ENCODE assay signal across 1 cellular context in the genomic region with DNA sequence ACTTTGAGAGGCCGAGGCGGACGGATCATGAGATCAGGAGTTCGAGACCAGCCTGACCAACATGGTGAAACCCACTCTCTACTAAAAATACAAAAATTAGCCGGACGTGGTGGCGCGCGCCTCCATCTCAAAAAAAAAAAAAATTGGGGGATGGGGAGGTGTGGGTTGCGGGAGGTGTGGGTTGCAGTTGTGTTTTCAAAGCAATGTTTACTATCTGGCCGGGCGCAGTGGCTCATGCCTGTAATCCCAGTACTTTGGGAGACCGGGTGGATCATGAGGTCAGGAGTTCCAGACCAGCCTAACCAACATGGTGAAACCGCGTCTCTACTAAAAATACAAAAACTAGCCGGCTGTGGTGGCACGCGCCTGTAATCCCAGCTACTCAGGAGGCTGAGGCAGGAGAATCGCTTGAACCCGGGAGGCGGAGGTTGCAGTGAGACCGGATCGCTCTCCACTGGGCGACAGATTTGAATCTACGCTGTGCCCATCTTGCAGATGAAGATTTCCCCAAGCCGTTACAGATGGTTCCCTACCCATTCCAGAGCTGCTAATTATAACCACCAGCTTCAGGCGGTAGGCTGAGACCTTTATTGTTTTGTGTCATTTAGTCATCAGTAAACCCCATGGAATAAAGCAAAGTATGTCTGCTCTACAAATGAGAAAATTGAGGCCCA.
TF ChIP-seq lines count a peak whose summit lies in the region.
"Not testable (repeated sequence)": the region's sequence is repeated elsewhere in the genome, so short reads cannot be mapped to it uniquely, and the experiment has no call there.

No MANE protein-coding gene starts in this region.

TF ChIP-seq in K562, 482 proteins besides CTCF, POLR2A, EP300 and RAD21 (continues in another document):
- TF ChIP-seq ZNF24 (IDR thresholded peaks at IDR 0.05) (0 out of 2 replicates have a peak, but pooled peaks have one; percentile 2), RAD51 (IDR thresholded peaks at IDR 0.05; ENCODE audit: borderline replicate concordance, low read depth) (0 out of 2 replicates have a peak, but pooled peaks have one; percentile 18), TCF7 (IDR thresholded peaks at IDR 0.05; ENCODE audit: borderline replicate concordance) (0 out of 2 replicates have a peak, but pooled peaks have one; percentile 8), EGR1 (conservative IDR thresholded peaks at IDR 0.05) (peak; percentile 28; the same call in 1 of the 2 replicates), TEAD1 (CRISPR knock-in tag; IDR thresholded peaks at IDR 0.05) (0 out of 4 replicates have a peak, but pooled peaks of 1 of the 2 experiments have one; percentile 43), BCOR (IDR thresholded peaks at IDR 0.05) (peak; percentile 31; the same call in 1 of the 2 replicates), KDM1A (IDR thresholded peaks at IDR 0.05) (0 out of 4 replicates have a peak, but pooled peaks of 1 of the 2 experiments have one; percentile 22), SMAD4 (CRISPR knock-in tag; conservative IDR thresholded peaks at IDR 0.05) (0 out of 2 replicates have a peak, but pooled peaks have one; percentile 25), SMARCA4 (IDR thresholded peaks at IDR 0.05) (0 out of 2 replicates have a peak, but pooled peaks have one; percentile 30), SMARCE1 (IDR thresholded peaks at IDR 0.05) (peak; percentile 40; the same call in 1 of the 2 replicates), MTA1 (IDR thresholded peaks at IDR 0.05; ENCODE audit: borderline replicate concordance) (0 out of 2 replicates have a peak, but pooled peaks have one; percentile 44), NRF1 (conservative IDR thresholded peaks at IDR 0.05 in 1 of 2, IDR thresholded peaks at IDR 0.05 in 1 of 2) (peak in 1 of 2 experiments; percentile 29; a peak in 2 of 4 replicates), L3MBTL2 (IDR thresholded peaks at IDR 0.05) (0 out of 2 replicates have a peak, but pooled peaks have one; percentile 5), CBX1 (IDR thresholded peaks at IDR 0.05; ENCODE audit: low read depth) (peak; percentile 74; the same call in 1 of the 2 replicates)
- TF ChIP-seq, protein P1, sequence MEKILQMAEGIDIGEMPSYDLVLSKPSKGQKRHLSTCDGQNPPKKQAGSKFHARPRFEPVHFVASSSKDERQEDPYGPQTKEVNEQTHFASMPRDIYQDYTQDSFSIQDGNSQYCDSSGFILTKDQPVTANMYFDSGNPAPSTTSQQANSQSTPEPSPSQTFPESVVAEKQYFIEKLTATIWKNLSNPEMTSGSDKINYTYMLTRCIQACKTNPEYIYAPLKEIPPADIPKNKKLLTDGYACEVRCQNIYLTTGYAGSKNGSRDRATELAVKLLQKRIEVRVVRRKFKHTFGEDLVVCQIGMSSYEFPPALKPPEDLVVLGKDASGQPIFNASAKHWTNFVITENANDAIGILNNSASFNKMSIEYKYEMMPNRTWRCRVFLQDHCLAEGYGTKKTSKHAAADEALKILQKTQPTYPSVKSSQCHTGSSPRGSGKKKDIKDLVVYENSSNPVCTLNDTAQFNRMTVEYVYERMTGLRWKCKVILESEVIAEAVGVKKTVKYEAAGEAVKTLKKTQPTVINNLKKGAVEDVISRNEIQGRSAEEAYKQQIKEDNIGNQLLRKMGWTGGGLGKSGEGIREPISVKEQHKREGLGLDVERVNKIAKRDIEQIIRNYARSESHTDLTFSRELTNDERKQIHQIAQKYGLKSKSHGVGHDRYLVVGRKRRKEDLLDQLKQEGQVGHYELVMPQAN (IDR thresholded peaks at IDR 0.05; ENCODE audit: borderline replicate concordance): peak; percentile 58; the same call in 1 of the 2 replicates
- TF ChIP-seq, protein P2, sequence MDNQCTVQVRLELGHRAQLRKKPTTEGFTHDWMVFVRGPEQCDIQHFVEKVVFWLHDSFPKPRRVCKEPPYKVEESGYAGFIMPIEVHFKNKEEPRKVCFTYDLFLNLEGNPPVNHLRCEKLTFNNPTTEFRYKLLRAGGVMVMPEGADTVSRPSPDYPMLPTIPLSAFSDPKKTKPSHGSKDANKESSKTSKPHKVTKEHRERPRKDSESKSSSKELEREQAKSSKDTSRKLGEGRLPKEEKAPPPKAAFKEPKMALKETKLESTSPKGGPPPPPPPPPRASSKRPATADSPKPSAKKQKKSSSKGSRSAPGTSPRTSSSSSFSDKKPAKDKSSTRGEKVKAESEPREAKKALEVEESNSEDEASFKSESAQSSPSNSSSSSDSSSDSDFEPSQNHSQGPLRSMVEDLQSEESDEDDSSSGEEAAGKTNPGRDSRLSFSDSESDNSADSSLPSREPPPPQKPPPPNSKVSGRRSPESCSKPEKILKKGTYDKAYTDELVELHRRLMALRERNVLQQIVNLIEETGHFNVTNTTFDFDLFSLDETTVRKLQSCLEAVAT (IDR thresholded peaks at IDR 0.05): 0 out of 4 replicates have a peak, but pooled peaks have one; percentile 7 to 9
- TF ChIP-seq, protein P3, sequence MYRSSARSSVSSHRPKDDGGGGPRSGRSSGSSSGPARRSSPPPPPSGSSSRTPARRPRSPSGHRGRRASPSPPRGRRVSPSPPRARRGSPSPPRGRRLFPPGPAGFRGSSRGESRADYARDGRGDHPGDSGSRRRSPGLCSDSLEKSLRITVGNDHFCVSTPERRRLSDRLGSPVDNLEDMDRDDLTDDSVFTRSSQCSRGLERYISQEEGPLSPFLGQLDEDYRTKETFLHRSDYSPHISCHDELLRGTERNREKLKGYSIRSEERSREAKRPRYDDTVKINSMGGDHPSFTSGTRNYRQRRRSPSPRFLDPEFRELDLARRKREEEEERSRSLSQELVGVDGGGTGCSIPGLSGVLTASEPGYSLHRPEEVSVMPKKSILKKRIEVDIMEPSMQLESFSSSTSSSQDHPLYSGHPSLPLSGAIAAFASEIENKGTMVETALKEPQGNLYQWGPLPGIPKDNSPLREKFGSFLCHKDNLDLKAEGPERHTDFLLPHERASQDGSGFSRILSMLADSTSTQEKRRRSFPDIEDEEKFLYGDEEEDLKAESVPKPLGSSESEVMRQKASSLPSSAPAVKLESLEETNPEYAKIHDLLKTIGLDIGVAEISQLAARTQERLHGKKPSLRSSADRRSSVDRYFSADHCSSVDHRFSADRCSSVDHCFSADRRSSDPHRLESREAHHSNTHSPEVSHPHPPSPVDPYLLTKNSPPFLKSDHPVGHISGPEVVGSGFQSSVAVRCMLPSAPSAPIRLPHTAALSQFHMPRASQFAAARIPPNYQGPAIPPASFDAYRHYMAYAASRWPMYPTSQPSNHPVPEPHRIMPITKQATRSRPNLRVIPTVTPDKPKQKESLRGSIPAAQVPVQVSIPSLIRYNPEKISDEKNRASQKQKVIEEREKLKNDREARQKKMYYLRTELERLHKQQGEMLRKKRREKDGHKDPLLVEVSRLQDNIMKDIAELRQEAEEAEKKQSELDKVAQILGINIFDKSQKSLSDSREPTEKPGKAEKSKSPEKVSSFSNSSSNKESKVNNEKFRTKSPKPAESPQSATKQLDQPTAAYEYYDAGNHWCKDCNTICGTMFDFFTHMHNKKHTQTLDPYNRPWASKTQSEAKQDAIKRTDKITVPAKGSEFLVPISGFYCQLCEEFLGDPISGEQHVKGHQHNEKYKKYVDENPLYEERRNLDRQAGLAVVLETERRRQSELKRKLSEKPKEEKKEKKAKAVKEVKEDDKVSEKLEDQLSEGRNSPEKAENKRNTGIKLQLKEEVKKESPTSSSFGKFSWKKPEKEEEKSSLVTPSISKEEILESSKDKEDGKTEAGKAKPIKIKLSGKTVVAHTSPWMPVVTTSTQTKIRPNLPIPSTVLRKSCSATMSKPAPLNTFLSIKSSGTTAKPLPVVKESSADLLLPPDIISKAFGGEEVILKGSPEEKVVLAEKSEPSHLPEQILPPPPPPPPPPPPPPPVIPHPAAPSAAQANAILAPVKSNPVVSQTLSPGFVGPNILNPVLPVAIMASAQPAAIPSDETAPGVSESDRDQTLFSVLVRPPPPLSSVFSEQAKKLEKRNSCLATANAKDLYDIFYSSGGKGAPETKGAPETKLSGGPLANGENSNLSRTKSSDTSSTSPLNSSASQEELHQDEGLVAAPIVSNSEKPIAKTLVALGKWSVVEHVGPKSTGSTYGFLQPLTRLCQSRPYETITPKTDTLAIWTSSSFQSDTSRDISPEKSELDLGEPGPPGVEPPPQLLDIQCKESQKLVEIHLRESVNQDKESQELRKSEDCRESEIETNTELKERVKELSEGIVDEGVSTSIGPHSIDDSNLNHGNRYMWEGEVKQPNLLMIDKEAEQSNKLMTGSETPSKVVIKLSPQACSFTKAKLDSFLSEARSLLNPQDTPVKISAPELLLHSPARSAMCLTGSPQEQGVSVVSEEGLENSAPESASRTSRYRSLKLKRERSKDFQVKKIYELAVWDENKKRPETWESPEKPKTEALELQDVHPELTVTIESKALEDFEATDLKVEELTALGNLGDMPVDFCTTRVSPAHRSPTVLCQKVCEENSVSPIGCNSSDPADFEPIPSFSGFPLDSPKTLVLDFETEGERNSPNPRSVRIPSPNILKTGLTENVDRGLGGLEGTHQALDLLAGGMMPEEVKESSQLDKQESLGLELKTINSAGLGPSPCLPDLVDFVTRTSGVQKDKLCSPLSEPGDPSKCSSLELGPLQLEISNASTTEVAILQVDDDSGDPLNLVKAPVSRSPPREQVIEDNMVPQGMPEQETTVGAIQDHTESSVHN (IDR thresholded peaks at IDR 0.05; ENCODE audit: borderline replicate concordance in 1 of 2, low read depth in 1 of 2): peak in 1 of 2 experiments; percentile 20; a peak in 1 of 4 replicates
- TF ChIP-seq, protein P4, sequence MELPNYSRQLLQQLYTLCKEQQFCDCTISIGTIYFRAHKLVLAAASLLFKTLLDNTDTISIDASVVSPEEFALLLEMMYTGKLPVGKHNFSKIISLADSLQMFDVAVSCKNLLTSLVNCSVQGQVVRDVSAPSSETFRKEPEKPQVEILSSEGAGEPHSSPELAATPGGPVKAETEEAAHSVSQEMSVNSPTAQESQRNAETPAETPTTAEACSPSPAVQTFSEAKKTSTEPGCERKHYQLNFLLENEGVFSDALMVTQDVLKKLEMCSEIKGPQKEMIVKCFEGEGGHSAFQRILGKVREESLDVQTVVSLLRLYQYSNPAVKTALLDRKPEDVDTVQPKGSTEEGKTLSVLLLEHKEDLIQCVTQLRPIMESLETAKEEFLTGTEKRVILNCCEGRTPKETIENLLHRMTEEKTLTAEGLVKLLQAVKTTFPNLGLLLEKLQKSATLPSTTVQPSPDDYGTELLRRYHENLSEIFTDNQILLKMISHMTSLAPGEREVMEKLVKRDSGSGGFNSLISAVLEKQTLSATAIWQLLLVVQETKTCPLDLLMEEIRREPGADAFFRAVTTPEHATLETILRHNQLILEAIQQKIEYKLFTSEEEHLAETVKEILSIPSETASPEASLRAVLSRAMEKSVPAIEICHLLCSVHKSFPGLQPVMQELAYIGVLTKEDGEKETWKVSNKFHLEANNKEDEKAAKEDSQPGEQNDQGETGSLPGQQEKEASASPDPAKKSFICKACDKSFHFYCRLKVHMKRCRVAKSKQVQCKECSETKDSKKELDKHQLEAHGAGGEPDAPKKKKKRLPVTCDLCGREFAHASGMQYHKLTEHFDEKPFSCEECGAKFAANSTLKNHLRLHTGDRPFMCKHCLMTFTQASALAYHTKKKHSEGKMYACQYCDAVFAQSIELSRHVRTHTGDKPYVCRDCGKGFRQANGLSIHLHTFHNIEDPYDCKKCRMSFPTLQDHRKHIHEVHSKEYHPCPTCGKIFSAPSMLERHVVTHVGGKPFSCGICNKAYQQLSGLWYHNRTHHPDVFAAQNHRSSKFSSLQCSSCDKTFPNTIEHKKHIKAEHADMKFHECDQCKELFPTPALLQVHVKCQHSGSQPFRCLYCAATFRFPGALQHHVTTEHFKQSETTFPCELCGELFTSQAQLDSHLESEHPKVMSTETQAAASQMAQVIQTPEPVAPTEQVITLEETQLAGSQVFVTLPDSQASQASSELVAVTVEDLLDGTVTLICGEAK (IDR thresholded peaks at IDR 0.05): peak; percentile 66
- TF ChIP-seq, protein P4 (CRISPR knock-in tag; IDR thresholded peaks at IDR 0.05): not testable (repeated sequence)
- TF ChIP-seq, protein P5, sequence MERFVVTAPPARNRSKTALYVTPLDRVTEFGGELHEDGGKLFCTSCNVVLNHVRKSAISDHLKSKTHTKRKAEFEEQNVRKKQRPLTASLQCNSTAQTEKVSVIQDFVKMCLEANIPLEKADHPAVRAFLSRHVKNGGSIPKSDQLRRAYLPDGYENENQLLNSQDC (CRISPR knock-in tag; IDR thresholded peaks at IDR 0.05): 0 out of 2 replicates have a peak, but pooled peaks have one; percentile 8
- TF ChIP-seq, protein P6, sequence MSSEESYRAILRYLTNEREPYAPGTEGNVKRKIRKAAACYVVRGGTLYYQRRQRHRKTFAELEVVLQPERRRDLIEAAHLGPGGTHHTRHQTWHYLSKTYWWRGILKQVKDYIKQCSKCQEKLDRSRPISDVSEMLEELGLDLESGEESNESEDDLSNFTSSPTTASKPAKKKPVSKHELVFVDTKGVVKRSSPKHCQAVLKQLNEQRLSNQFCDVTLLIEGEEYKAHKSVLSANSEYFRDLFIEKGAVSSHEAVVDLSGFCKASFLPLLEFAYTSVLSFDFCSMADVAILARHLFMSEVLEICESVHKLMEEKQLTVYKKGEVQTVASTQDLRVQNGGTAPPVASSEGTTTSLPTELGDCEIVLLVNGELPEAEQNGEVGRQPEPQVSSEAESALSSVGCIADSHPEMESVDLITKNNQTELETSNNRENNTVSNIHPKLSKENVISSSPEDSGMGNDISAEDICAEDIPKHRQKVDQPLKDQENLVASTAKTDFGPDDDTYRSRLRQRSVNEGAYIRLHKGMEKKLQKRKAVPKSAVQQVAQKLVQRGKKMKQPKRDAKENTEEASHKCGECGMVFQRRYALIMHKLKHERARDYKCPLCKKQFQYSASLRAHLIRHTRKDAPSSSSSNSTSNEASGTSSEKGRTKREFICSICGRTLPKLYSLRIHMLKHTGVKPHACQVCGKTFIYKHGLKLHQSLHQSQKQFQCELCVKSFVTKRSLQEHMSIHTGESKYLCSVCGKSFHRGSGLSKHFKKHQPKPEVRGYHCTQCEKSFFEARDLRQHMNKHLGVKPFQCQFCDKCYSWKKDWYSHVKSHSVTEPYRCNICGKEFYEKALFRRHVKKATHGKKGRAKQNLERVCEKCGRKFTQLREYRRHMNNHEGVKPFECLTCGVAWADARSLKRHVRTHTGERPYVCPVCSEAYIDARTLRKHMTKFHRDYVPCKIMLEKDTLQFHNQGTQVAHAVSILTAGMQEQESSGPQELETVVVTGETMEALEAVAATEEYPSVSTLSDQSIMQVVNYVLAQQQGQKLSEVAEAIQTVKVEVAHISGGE (CRISPR knock-in tag; IDR thresholded peaks at IDR 0.05): peak in 1 of 3 experiments; percentile 2; a peak in 1 of 6 replicates
